ENCODE assay signal across 1 cellular context in the genomic region with DNA sequence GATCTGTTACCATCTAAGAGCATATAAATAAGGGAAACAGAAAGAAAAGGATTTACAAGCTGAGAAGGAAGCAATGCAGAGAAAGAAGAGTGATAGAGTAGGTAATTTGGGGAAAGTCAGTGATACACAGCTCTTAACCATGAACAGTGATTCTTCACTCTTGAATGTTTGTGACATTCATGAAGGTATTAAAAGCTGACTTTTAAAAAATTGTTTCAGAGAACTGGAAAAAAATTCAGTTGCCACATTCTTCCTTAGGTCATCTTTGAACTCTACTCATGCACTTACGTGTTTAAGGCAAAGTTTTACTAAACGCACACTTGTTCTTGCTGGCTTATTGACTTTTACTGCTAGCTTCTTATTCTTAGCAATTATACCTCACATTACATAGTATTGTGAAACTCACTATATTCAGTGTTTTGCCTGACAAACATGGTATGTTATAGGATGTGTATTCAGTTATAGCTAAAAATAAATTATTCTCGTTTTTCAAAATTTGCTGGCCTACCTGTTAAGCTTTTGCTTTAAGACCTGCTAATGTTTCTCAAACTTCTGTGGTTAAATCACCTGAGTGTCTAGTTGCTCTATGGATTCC.
TF ChIP-seq lines count a peak whose summit lies in the region.

No MANE protein-coding gene starts in this region.

TF ChIP-seq in GM23338, 12 proteins besides CTCF, POLR2A, EP300 and RAD21 (continued from another document):
- TF ChIP-seq ETS1 (IDR thresholded peaks at IDR 0.05) (no peak), ZNF114 (CRISPR knock-in tag; IDR thresholded peaks at IDR 0.05) (no peak)
